In the genomic region with DNA sequence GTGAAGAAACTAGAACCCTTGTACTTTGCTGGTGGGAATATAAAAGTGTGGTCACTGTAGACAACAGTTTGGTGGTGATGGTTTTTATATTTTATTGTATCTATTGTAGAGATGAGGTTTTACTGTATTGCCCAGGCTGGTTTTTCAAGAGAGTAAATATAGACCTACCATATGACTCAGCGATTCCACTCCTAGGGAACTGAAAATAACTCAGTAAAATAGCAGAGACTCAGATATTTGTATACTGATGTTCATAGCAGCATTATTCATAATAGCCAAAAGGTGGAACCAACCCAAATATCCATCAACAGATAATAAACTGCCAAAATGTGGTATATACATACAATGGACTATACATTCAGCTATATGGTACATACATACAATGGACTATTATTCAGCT, we compare ENCODE assay signal across 11 cellular contexts.
DNase-seq lines count a peak whose midpoint lies in the region; ATAC-seq and TF ChIP-seq lines count a peak whose summit lies in the region.
"Had no signal": no experiment of that assay in that cellular context is flagged by ENCODE, and none has a peak within 500 bp of the region (broad histone marks: within the 10 kb centered on the region; RNA-seq: fewer than 3 reads in every experiment).

No MANE protein-coding gene starts in this region.

- peak; percentile 62 for ATAC-seq in GM19324 (IDR thresholded peaks at IDR 0.05; ENCODE audit: low FRiP score, unreplicated experiment)
- ATAC-seq in HG02798 (IDR thresholded peaks at IDR 0.05; ENCODE audit: poor library complexity, unreplicated experiment): peak; percentile 76
- peak; percentile 21 for ATAC-seq in mucosa of descending colon
- no peak for ATAC-seq in left lung

- H3K9me3 ChIP-seq in mucosa of descending colon (no peaks in the 10 kb centered on the region), stomach (no peaks in the 10 kb centered on the region), left lung (no peaks in the 10 kb centered on the region)
- H3K9me3 ChIP-seq: ovary had no signal

- WGBS in stomach, 5 donors: 70 to 88% (median 86%) methylated on average over 1 of the region's 1 CpG

- H3K27ac ChIP-seq in stomach (no peak overlapping the region), left lung (no peak overlapping the region)
- H3K27ac ChIP-seq: ovary had no signal

- H3K27me3 ChIP-seq in stomach: no peaks in the 10 kb centered on the region
- H3K27me3 ChIP-seq in left lung: no peaks in the 10 kb centered on the region
- H3K27me3 ChIP-seq: ovary had no signal

- no peak overlapping the region for H3K4me3 ChIP-seq in mucosa of descending colon
- no peak overlapping the region for H3K4me3 ChIP-seq in stomach
- no peak overlapping the region for H3K4me3 ChIP-seq in left lung
- H3K4me3 ChIP-seq: ovary had no signal

- DNase-seq in MV-4-11 (lab: John Stamatoyannopoulos, UW): peak; percentile 84
- DNase-seq in mucosa of descending colon: no peak
- DNase-seq in stimulated activated naive CD4-positive, alpha-beta T cell treated with Interleukin-2 at 50 U/mL for 16 hours (lab: John Stamatoyannopoulos, UW): no peak
- no peak for DNase-seq in nucleus accumbens (lab: John Stamatoyannopoulos, UW)
- DNase-seq in stomach: no peak
- no peak for DNase-seq in left lung
- DNase-seq: activated CD4-positive, alpha-beta T cell treated with anti-CD3 and anti-CD28 coated beads, Interleukin-2, amount 50 U/mL, for 48 hours; NCI-H1694 treated with DMSO at 0.1 percent for 48 hours; ovary had no signal

- H3K4me1 ChIP-seq in mucosa of descending colon (ENCODE audit: low read depth) (no peaks in the 10 kb centered on the region), stomach (no peaks in the 10 kb centered on the region), left lung (no peaks in the 10 kb centered on the region)

- no peaks in the 10 kb centered on the region for H3K36me3 ChIP-seq in mucosa of descending colon (ENCODE audit: low read depth)
- no peaks in the 10 kb centered on the region for H3K36me3 ChIP-seq in stomach
- no peaks in the 10 kb centered on the region for H3K36me3 ChIP-seq in left lung
- H3K36me3 ChIP-seq: ovary had no signal

- intact Hi-C loops in mucosa of descending colon (cut with DNase I, micrococcal nuclease) (no loop called here), stomach (cut with DNase I; ENCODE audit: low total_unique reads) (no loop called here), left lung (cut with DNase I) (no loop called here)

- TF ChIP-seq EP300 in stomach (IDR thresholded peaks at IDR 0.05): no peak

- TF ChIP-seq CTCF in mucosa of descending colon (IDR thresholded peaks at IDR 0.05) (no peak), stomach (IDR thresholded peaks at IDR 0.05) (no peak), left lung (IDR thresholded peaks at IDR 0.05) (no peak)

- no peak for TF ChIP-seq POLR2A in stomach (IDR thresholded peaks at IDR 0.05)
